Comparison of ENCODE assay signal across 11 cellular contexts in the genomic region with DNA sequence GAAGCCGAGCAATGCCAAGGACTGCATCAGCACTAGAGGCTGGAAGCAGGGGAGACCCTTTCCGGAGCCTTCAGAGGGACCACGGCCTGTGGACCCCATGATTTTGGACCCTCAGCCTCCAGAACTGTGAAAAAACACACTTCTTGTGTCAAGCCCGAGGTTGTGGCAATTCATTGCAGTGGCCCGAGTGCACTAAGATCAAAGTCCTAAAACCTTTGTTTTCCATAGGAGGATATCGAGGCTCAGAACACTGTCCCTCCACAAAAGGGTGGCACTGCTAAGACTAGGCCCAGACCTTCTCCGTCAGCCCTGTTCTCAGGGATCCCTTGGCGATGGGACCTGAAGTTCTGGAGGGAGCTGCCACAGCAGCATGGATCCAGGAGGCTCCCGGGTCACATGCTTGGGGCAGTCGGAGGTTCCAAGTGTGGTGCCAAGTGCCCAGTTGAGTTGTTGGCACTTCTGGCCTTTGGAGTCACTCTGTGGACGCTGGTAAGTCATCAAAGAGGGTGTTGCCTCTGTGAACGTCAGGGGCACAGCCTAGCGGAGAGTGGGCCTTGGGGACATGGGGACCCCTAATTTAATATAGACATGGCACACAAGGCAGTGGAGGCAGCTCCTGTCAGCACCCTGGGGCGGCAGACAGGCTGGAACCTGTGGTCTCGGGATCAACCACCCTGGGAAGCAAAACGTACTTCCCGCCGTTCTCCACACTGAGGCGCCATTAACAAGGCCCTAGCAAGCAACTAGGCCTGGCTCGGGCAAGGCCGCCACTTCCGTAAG.
DNase-seq lines count a peak whose midpoint lies in the region; ATAC-seq, FAIRE-seq and TF ChIP-seq lines count a peak whose summit lies in the region.
"Had no signal": no experiment of that assay in that cellular context is flagged by ENCODE, and none has a peak within 500 bp of the region (broad histone marks: within the 10 kb centered on the region; RNA-seq: fewer than 3 reads in every experiment).

No MANE protein-coding gene starts in this region.

- intact Hi-C loops in naive thymus-derived CD4-positive, alpha-beta T cell (cut with micrococcal nuclease) = no loop called here

- H4K8ac ChIP-seq in H1 (ENCODE audit: extremely low read depth, insufficient read depth, low read length) = no peak overlapping the region

- H2BK20ac ChIP-seq in H1 (ENCODE audit: low read length) = no peak overlapping the region

- no peak overlapping the region for H3K4ac ChIP-seq in H1 (replicated peaks; ENCODE audit: insufficient read length, low read depth, low read length)

- no peaks in the 10 kb centered on the region for H3K9me2 ChIP-seq in MM.1S (replicated peaks; ENCODE audit: insufficient read depth, low read length)

- H3K23ac ChIP-seq in H1 (ENCODE audit: insufficient read length) = no peak overlapping the region

- no peak overlapping the region for H3K27ac ChIP-seq in H1 (ENCODE audit: low read depth, low read length)
- H3K27ac ChIP-seq in naive thymus-derived CD4-positive, alpha-beta T cell (ENCODE audit: low read depth, low read length) = no peak overlapping the region
- H3K27ac ChIP-seq in MM.1S (ENCODE audit: low read length) = no peak overlapping the region
- H3K27ac ChIP-seq: upper lobe of left lung had no signal

- TF ChIP-seq EP300 in Ishikawa (IDR thresholded peaks at IDR 0.05; ENCODE audit: borderline replicate concordance) = no peak
- TF ChIP-seq EP300 in H1 (IDR thresholded peaks at IDR 0.05; ENCODE audit: borderline replicate concordance in 1 of 2, low read depth in 2 of 2, low read length in 2 of 2) = no peak

- H3K36me3 ChIP-seq in H1 (ENCODE audit: control insufficient read depth in 2 of 4, insufficient read depth in 4 of 4, low read length in 3 of 4) (no peaks in the 10 kb centered on the region), MM.1S (replicated peaks; ENCODE audit: insufficient read depth, low read length) (no peaks in the 10 kb centered on the region)
- no peaks in the 10 kb centered on the region for H3K36me3 ChIP-seq in naive thymus-derived CD4-positive, alpha-beta T cell (ENCODE audit: control insufficient read depth in 2 of 3, insufficient read depth in 3 of 3, low read length in 3 of 3)
- H3K36me3 ChIP-seq: upper lobe of left lung had no signal

- H4K91ac ChIP-seq in H1 (replicated peaks; ENCODE audit: insufficient read length, low read length) = no peak overlapping the region

- no peak overlapping the region for H2BK5ac ChIP-seq in H1 (ENCODE audit: low read depth, low read length)

- no peak overlapping the region for H2AK5ac ChIP-seq in H1 (ENCODE audit: low read depth, low read length)

- H3K79me1 ChIP-seq in H1 (ENCODE audit: low read depth, low read length) = no peaks in the 10 kb centered on the region

- 0 out of 2 replicates have a peak overlapping the region, but pooled peaks have one; percentile 45 for H2BK12ac ChIP-seq in H1 (ENCODE audit: low read depth, low read length)

- H2AFZ ChIP-seq in H1 (ENCODE audit: low read length) (no peak overlapping the region), MM.1S (ENCODE audit: low read length) (no peak overlapping the region)

- POLR2A ChIA-PET in H1 (lab: Charles Lee; ENCODE audit: partially characterized antibody) = no interaction called here
- POLR2A ChIA-PET in naive thymus-derived CD4-positive, alpha-beta T cell (lab: Charles Lee) = no interaction called here

- H3K36me3 Mint-ChIP-seq in naive thymus-derived CD4-positive, alpha-beta T cell = no peaks in the 10 kb centered on the region

- H3K27me3 Mint-ChIP-seq in naive thymus-derived CD4-positive, alpha-beta T cell = peaks cover 0 to 4% (median 0%) of the 10 kb centered on the region in 5 donors

- WGBS in H1 (ENCODE audit: extremely low coverage in 1 of 2, insufficient coverage in 1 of 2, insufficient read length in 1 of 2, insufficient replicate concordance in 2 of 2, low coverage in 1 of 2, low lambda C conversion rate in 2 of 2, missing lambda C conversion rate in 1 of 2), 2 experiments = 79% methylated on average over 22 of the region's 22 CpGs; no CpG with 5 or more reads in 1 of the 2 experiments

- H3K9me3 ChIP-seq in H1 (ENCODE audit: insufficient read depth in 2 of 2, low read depth in 1 of 2, low read length in 1 of 2) = no peaks in the 10 kb centered on the region
- H3K9me3 ChIP-seq in naive thymus-derived CD4-positive, alpha-beta T cell (ENCODE audit: control insufficient read depth in 2 of 3, low read length in 3 of 3) = no peaks in the 10 kb centered on the region
- no peaks in the 10 kb centered on the region for H3K9me3 ChIP-seq in MM.1S (replicated peaks; ENCODE audit: insufficient read depth, low read length)
- H3K9me3 ChIP-seq: upper lobe of left lung had no signal

- no peak overlapping the region for H3K56ac ChIP-seq in H1 (replicated peaks; ENCODE audit: insufficient read length, low read depth, low read length)

- H3K27ac Mint-ChIP-seq in naive thymus-derived CD4-positive, alpha-beta T cell = no peak overlapping the region

- no peak overlapping the region for H4K5ac ChIP-seq in H1 (ENCODE audit: insufficient read length, low read depth, low read length)

- no peak overlapping the region for H3K4me2 ChIP-seq in H1 (ENCODE audit: insufficient read depth in 1 of 2, low read depth in 2 of 2, low read length in 2 of 2)
- H3K4me2 ChIP-seq in MM.1S (ENCODE audit: low read depth, low read length) = no peak overlapping the region

- H2BK120ac ChIP-seq in H1 (replicated peaks; ENCODE audit: low read depth, low read length) = no peak overlapping the region

- H2BK15ac ChIP-seq in H1 (ENCODE audit: low read length) = no peak overlapping the region

- ATAC-seq in naive thymus-derived CD4-positive, alpha-beta T cell = peak; percentile 18
- no peak for ATAC-seq in GM19351 (IDR thresholded peaks at IDR 0.05; ENCODE audit: unreplicated experiment)
- ATAC-seq: activated T-cell treated with anti-CD3 and anti-CD28 coated beads, Interleukin-2, amount 50 U/mL, for 4 hours had no signal

- TF ChIP-seq RAD21 in Ishikawa (IDR thresholded peaks at IDR 0.05; ENCODE audit: low read depth) (peak; percentile 41), H1 (IDR thresholded peaks at IDR 0.05 in 1 of 2, conservative IDR thresholded peaks at IDR 0.05 in 1 of 2; ENCODE audit: low read depth in 2 of 2, low read length in 2 of 2) (peak; percentile 71 to 81)

- no peak overlapping the region for H3K9ac ChIP-seq in H1 (replicated peaks in 1 of 4; ENCODE audit: extremely low read depth in 1 of 4, low read depth in 3 of 4, low read length in 3 of 4)
- no peak overlapping the region for H3K9ac ChIP-seq in MM.1S (ENCODE audit: low read length)

- peak; percentile 45 for DNase-seq in COR-L47 (lab: John Stamatoyannopoulos, UW)
- peak in 1 of 2 experiments; percentile 76 for DNase-seq in H1 (ENCODE audit: low read depth in 1 of 2, low spot score in 2 of 2)
- DNase-seq in naive thymus-derived CD4-positive, alpha-beta T cell = no peak
- no peak for DNase-seq in hypothalamus (lab: John Stamatoyannopoulos, UW)
- DNase-seq in dedifferentiated amniotic fluid mesenchymal stem cell (ENCODE audit: extremely low spot score) = no peak
- DNase-seq in MM.1S = no peak
- DNase-seq: activated T-cell treated with anti-CD3 and anti-CD28 coated beads, Interleukin-2, amount 50 U/mL, for 4 hours; NCI-H1417 treated with DMSO at 0.1 percent for 48 hours; upper lobe of left lung had no signal

- peak; percentile 70 to 78 (median 74) for TF ChIP-seq CTCF in H1 (IDR thresholded peaks at IDR 0.05; ENCODE audit: control extremely low read depth in 1 of 3, insufficient read depth in 1 of 3, low read depth in 1 of 3, low read length in 3 of 3)
- no peak; the same call in 1 of the 2 replicates for TF ChIP-seq CTCF in MM.1S (IDR thresholded peaks at IDR 0.05; ENCODE audit: low read length)

- H4K20me1 ChIP-seq in H1 (replicated peaks in 1 of 2; ENCODE audit: control insufficient read depth in 1 of 2, insufficient read depth in 2 of 2, low read length in 2 of 2) = peaks cover 0 to 5% of the 10 kb centered on the region in 2 experiments
- no peaks in the 10 kb centered on the region for H4K20me1 ChIP-seq in MM.1S (ENCODE audit: insufficient read depth, low read length)

- H3K27me3 ChIP-seq in H1 (replicated peaks in 1 of 4; ENCODE audit: control insufficient read depth in 3 of 4, extremely low read depth in 1 of 4, insufficient read depth in 3 of 4, low read length in 3 of 4) (no peaks in the 10 kb centered on the region), MM.1S (replicated peaks; ENCODE audit: insufficient read depth, low read length) (no peaks in the 10 kb centered on the region)
- no peaks in the 10 kb centered on the region for H3K27me3 ChIP-seq in naive thymus-derived CD4-positive, alpha-beta T cell (ENCODE audit: control insufficient read depth in 2 of 2, insufficient read depth in 2 of 2, low read length in 2 of 2)
- H3K27me3 ChIP-seq: upper lobe of left lung had no signal

- peaks cover 2 to 13% (median 4%) of the 10 kb centered on the region in 4 experiments; a peak in 5 of 7 replicates for H3K4me1 ChIP-seq in H1 (replicated peaks in 1 of 4; ENCODE audit: control insufficient read depth in 3 of 4, insufficient read depth in 4 of 4, low read length in 3 of 4)
- no peaks in the 10 kb centered on the region for H3K4me1 ChIP-seq in naive thymus-derived CD4-positive, alpha-beta T cell (ENCODE audit: control insufficient read depth in 2 of 2, insufficient read depth in 2 of 2, low read length in 2 of 2)
- H3K4me1 ChIP-seq in MM.1S (ENCODE audit: low read length) = no peaks in the 10 kb centered on the region

- CTCF ChIA-PET in H1 (lab: Charles Lee; ENCODE audit: partially characterized antibody) = interaction anchor here (0.6 to 2.6 kb wide), 19 partner anchors 8 to 467 kb away, joined by 3 to 12 read pairs (median 3); no protein-coding TSS in a partner anchor
- CTCF ChIA-PET in naive thymus-derived CD4-positive, alpha-beta T cell (lab: Charles Lee) = no interaction called here

- H3K18ac ChIP-seq in H1 (ENCODE audit: extremely low read depth, low read length) = no peak overlapping the region

- H3K23me2 ChIP-seq in H1 (ENCODE audit: low read depth, low read length) = peaks cover 3% of the 10 kb centered on the region; the same call in 1 of the 2 replicates

- H3K14ac ChIP-seq in H1 (ENCODE audit: insufficient read length) = no peak overlapping the region

- H3K4me3 ChIP-seq in H1 (ENCODE audit: extremely low read depth in 1 of 4, insufficient read depth in 2 of 4, low read depth in 3 of 4, low read length in 4 of 4) (no peak overlapping the region), MM.1S (ENCODE audit: low read length) (no peak overlapping the region)
- H3K4me3 ChIP-seq in naive thymus-derived CD4-positive, alpha-beta T cell (ENCODE audit: low read length) = no peak overlapping the region
- H3K4me3 ChIP-seq: upper lobe of left lung had no signal

- H3F3A ChIP-seq in MM.1S (ENCODE audit: insufficient read depth, low read length) = no peaks in the 10 kb centered on the region

- no peak overlapping the region for H3K4me3 Mint-ChIP-seq in naive thymus-derived CD4-positive, alpha-beta T cell
- H3K4me3 Mint-ChIP-seq: activated T-cell treated with anti-CD3 and anti-CD28 coated beads, Interleukin-2, amount 50 U/mL, for 4 hours had no signal

- no peaks in the 10 kb centered on the region for H3K4me1 Mint-ChIP-seq in naive thymus-derived CD4-positive, alpha-beta T cell

- FAIRE-seq in H1 (lab: Jason Lieb, UNC) = no peak

- TF ChIP-seq POLR2A in H1 (IDR thresholded peaks at IDR 0.05; ENCODE audit: control extremely low read depth in 1 of 2, low read depth in 2 of 2, low read length in 2 of 2) = no peak

- H3K79me2 ChIP-seq in H1 (ENCODE audit: control insufficient read depth in 1 of 2, insufficient read depth in 2 of 2, low read length in 2 of 2) (no peaks in the 10 kb centered on the region), MM.1S (ENCODE audit: low read length) (no peaks in the 10 kb centered on the region)

- peaks cover 0 to 8% (median 0%) of the 10 kb centered on the region in 11 donors for H3K9me3 Mint-ChIP-seq in naive thymus-derived CD4-positive, alpha-beta T cell
- H3K9me3 Mint-ChIP-seq: activated T-cell treated with anti-CD3 and anti-CD28 coated beads, Interleukin-2, amount 50 U/mL, for 4 hours had no signal
